Comparison of ENCODE assay signal across 1 cellular context in the genomic region with DNA sequence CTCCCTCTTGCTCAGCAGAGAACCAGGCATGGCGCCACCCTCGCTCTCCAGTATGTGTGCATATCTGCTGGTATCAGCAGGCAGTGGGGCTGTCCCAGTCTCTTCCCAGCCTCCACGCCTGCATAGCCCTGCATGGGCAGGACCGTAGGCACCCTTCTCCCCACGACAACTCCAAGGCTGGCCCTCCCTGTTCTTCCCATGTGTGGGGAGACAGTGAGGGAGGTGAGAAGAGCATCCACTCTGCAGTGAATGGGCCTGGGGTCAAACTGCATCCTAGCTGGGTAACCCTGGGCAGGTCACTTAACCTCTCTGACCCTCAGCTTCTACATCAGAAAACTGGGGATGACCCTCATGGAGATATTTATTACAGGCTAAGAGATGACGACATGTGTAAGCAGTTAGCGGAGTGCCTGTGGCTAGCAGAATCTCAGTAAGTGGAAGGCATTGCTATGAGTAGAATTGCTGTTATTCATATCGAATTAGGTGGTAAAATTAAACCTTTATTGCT.
TF ChIP-seq lines count a peak whose summit lies in the region.

No MANE protein-coding gene starts in this region.

TF ChIP-seq in HEK293, 187 proteins besides CTCF, POLR2A, EP300 and RAD21 (continued from another document):
- TF ChIP-seq, protein P1, sequence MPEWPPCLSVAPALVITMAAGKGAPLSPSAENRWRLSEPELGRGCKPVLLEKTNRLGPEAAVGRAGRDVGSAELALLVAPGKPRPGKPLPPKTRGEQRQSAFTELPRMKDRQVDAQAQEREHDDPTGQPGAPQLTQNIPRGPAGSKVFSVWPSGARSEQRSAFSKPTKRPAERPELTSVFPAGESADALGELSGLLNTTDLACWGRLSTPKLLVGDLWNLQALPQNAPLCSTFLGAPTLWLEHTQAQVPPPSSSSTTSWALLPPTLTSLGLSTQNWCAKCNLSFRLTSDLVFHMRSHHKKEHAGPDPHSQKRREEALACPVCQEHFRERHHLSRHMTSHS (tag by site-specific recombination; IDR thresholded peaks at IDR 0.05), result no peak
- TF ChIP-seq ZNF624 (tag by site-specific recombination; IDR thresholded peaks at IDR 0.05) (no peak), ZNF830 (tag by site-specific recombination; IDR thresholded peaks at IDR 0.05; ENCODE audit: low read depth) (no peak)
